Comparison of ENCODE assay signal across 17 cellular contexts in genomic region chr1:100714599-100714998, GRCh38. TPM values are rescaled to one million over a fixed set of nuclear protein-coding genes. Genes with fewer than 3 reads are reported as not detected.
DNase-seq lines count a peak whose midpoint lies in the region; ATAC-seq, FAIRE-seq and TF ChIP-seq lines count a peak whose summit lies in the region.
"Had no signal": no experiment of that assay in that cellular context is flagged by ENCODE, and none has a peak within 500 bp of the region (broad histone marks: within the 10 kb centered on the region; RNA-seq: fewer than 3 reads in every experiment).

No MANE protein-coding gene starts in this region.

- no peak overlapping the region for H3K27ac Mint-ChIP-seq in activated CD8-positive, alpha-beta T cell treated with anti-CD3 and anti-CD28 coated beads for 36 hours
- H3K27ac Mint-ChIP-seq in activated CD8-positive, alpha-beta T cell treated with anti-CD3 and anti-CD28 coated beads, Interleukin-2, amount 10 ng/mL, durations not matched to agents 7 days and 5 days, result no peak overlapping the region
- H3K27ac Mint-ChIP-seq: CD14-positive monocyte, HFFc6 had no signal

- H3K4me1 Mint-ChIP-seq in activated CD8-positive, alpha-beta T cell treated with anti-CD3 and anti-CD28 coated beads for 36 hours (ENCODE audit: low read depth), result peaks cover 34% of the 10 kb centered on the region
- peaks cover 35% of the 10 kb centered on the region for H3K4me1 Mint-ChIP-seq in activated CD8-positive, alpha-beta T cell treated with anti-CD3 and anti-CD28 coated beads, Interleukin-2, amount 10 ng/mL, durations not matched to agents 7 days and 5 days (ENCODE audit: low read depth)

- TF ChIP-seq CTCF in activated CD8-positive, alpha-beta T cell treated with anti-CD3 and anti-CD28 coated beads for 36 hours (IDR thresholded peaks at IDR 0.05), result no peak
- TF ChIP-seq CTCF in body of pancreas (IDR thresholded peaks at IDR 0.05) (no peak), pancreas (IDR thresholded peaks at IDR 0.05) (no peak), thyroid gland (IDR thresholded peaks at IDR 0.05) (no peak), GM20000 (IDR thresholded peaks at IDR 0.05; ENCODE audit: extremely low read depth, missing control alignments) (no peak)

- H3K36me3 Mint-ChIP-seq in activated CD8-positive, alpha-beta T cell treated with anti-CD3 and anti-CD28 coated beads for 36 hours (ENCODE audit: low read depth), result no peaks in the 10 kb centered on the region
- peaks cover 19% of the 10 kb centered on the region for H3K36me3 Mint-ChIP-seq in activated CD8-positive, alpha-beta T cell treated with anti-CD3 and anti-CD28 coated beads, Interleukin-2, amount 10 ng/mL, durations not matched to agents 7 days and 5 days (ENCODE audit: low read depth)
- H3K36me3 Mint-ChIP-seq: CD14-positive monocyte had no signal

- no peaks in the 10 kb centered on the region for H3K36me3 ChIP-seq in body of pancreas (replicated peaks in 1 of 2; ENCODE audit: insufficient read depth in 1 of 2, low read depth in 2 of 2)
- H3K36me3 ChIP-seq in pancreas, result no peaks in the 10 kb centered on the region
- no peaks in the 10 kb centered on the region for H3K36me3 ChIP-seq in thyroid gland
- H3K36me3 ChIP-seq: HAP-1 had no signal

- H3K9me3 Mint-ChIP-seq in activated CD8-positive, alpha-beta T cell treated with anti-CD3 and anti-CD28 coated beads for 36 hours, result no peaks in the 10 kb centered on the region
- H3K9me3 Mint-ChIP-seq in activated CD8-positive, alpha-beta T cell treated with anti-CD3 and anti-CD28 coated beads, Interleukin-2, amount 10 ng/mL, durations not matched to agents 7 days and 5 days (ENCODE audit: insufficient read depth), result peaks cover 7% of the 10 kb centered on the region
- H3K9me3 Mint-ChIP-seq: HFFc6 had no signal

- peaks cover 4% of the 10 kb centered on the region for H3K4me1 ChIP-seq in body of pancreas
- no peaks in the 10 kb centered on the region for H3K4me1 ChIP-seq in pancreas
- H3K4me1 ChIP-seq in thyroid gland, result no peaks in the 10 kb centered on the region

- peak; percentile 62 for ATAC-seq in activated CD8-positive, alpha-beta T cell treated with anti-CD3 and anti-CD28 coated beads for 36 hours
- ATAC-seq in activated CD8-positive, alpha-beta T cell treated with anti-CD3 and anti-CD28 coated beads, Interleukin-2, amount 10 ng/mL, durations not matched to agents 7 days and 5 days, result no peak
- peak; percentile 73 for ATAC-seq in body of pancreas
- ATAC-seq in pancreas, result peak in 3 of 4 donors; percentile 67 to 74 (median 74)
- ATAC-seq: GM12878 had no signal

- no peak for DNase-seq in activated CD8-positive, alpha-beta T cell treated with anti-CD3 and anti-CD28 coated beads for 36 hours
- no peak for DNase-seq in activated CD8-positive, alpha-beta T cell treated with anti-CD3 and anti-CD28 coated beads, Interleukin-2, amount 10 ng/mL, durations not matched to agents 7 days and 5 days
- DNase-seq in body of pancreas, result no peak
- DNase-seq in pancreas, result no peak
- no peak for DNase-seq in HT-29 (ENCODE audit: low spot score)
- no peak for DNase-seq in thyroid gland
- no peak for DNase-seq in NCI-H524 treated with DMSO at 0.1 percent for 48 hours (lab: John Stamatoyannopoulos, UW)
- no peak for DNase-seq in GM20000 (ENCODE audit: low spot score)
- DNase-seq: Calu3, DMS 273 treated with DMSO at 0.1 percent for 48 hours, HFFc6, KBM-7 had no signal

- no peaks in the 10 kb centered on the region for H3K9me3 ChIP-seq in body of pancreas
- no peaks in the 10 kb centered on the region for H3K9me3 ChIP-seq in pancreas
- no peaks in the 10 kb centered on the region for H3K9me3 ChIP-seq in thyroid gland
- H3K9me3 ChIP-seq: HAP-1 had no signal

- POLR2A ChIA-PET in activated CD8-positive, alpha-beta T cell treated with anti-CD3 and anti-CD28 coated beads for 36 hours (lab: Charles Lee), result interaction anchor here (0.6 kb wide), 1 partner anchor 130 kb away, joined by 4 read pairs; no protein-coding TSS in a partner anchor
- POLR2A ChIA-PET in activated CD8-positive, alpha-beta T cell treated with anti-CD3 and anti-CD28 coated beads, Interleukin-2, amount 10 ng/mL, durations not matched to agents 7 days and 5 days (lab: Charles Lee), result no interaction called here

- intact Hi-C loops in activated CD8-positive, alpha-beta T cell treated with anti-CD3 and anti-CD28 coated beads for 36 hours (cut with micrococcal nuclease), result no loop called here
- intact Hi-C loops in body of pancreas (cut with DNase I) (no loop called here), pancreas (cut with DNase I) (no loop called here), thyroid gland (cut with DNase I) (no loop called here)

- H3K27me3 Mint-ChIP-seq in activated CD8-positive, alpha-beta T cell treated with anti-CD3 and anti-CD28 coated beads for 36 hours, result peaks cover 6% of the 10 kb centered on the region
- H3K27me3 Mint-ChIP-seq in activated CD8-positive, alpha-beta T cell treated with anti-CD3 and anti-CD28 coated beads, Interleukin-2, amount 10 ng/mL, durations not matched to agents 7 days and 5 days (ENCODE audit: low read depth), result peaks cover 7% of the 10 kb centered on the region

- H3K27ac ChIP-seq in body of pancreas (peak overlapping the region in 3 of 4 donors; percentile 5 to 50 (median 46)), pancreas (peak overlapping the region in 2 of 4 donors; percentile 64 to 72), thyroid gland (no peak overlapping the region)
- H3K27ac ChIP-seq: 22Rv1 had no signal

- H3K4me3 Mint-ChIP-seq in activated CD8-positive, alpha-beta T cell treated with anti-CD3 and anti-CD28 coated beads for 36 hours, result no peak overlapping the region
- H3K4me3 Mint-ChIP-seq in activated CD8-positive, alpha-beta T cell treated with anti-CD3 and anti-CD28 coated beads, Interleukin-2, amount 10 ng/mL, durations not matched to agents 7 days and 5 days, result no peak overlapping the region
- H3K4me3 Mint-ChIP-seq: CD14-positive monocyte, HFFc6 had no signal

- H3K4me3 ChIP-seq in body of pancreas (no peak overlapping the region), pancreas (no peak overlapping the region), thyroid gland (replicated peaks in 1 of 3) (no peak overlapping the region)
- H3K4me3 ChIP-seq: GM12878, HAP-1 had no signal

- WGBS in body of pancreas, 2 donors, result 7 to 33% methylated on average over 1 of the region's 1 CpG
- 7 to 8% methylated on average over 1 of the region's 1 CpG for WGBS in pancreas, 2 donors
- WGBS in thyroid gland, 2 donors, result 82 to 83% methylated on average over 1 of the region's 1 CpG

- H3K27me3 ChIP-seq in body of pancreas (no peaks in the 10 kb centered on the region), pancreas (no peaks in the 10 kb centered on the region), thyroid gland (no peaks in the 10 kb centered on the region)

- CTCF ChIA-PET in activated CD8-positive, alpha-beta T cell treated with anti-CD3 and anti-CD28 coated beads for 36 hours (lab: Charles Lee), result no interaction called here
- CTCF ChIA-PET in activated CD8-positive, alpha-beta T cell treated with anti-CD3 and anti-CD28 coated beads, Interleukin-2, amount 10 ng/mL, durations not matched to agents 7 days and 5 days (lab: Charles Lee), result no interaction called here

- TF ChIP-seq POLR2A in body of pancreas (IDR thresholded peaks at IDR 0.05) (no peak), thyroid gland (IDR thresholded peaks at IDR 0.05) (no peak)

- FAIRE-seq in pancreas (lab: Jason Lieb, UNC), result no peak
- FAIRE-seq: GM12878, H1 had no signal

RNA-seq across cellular contexts. Expression of gene VCAM1, which starts 4.9 kb away (rescaled TPM):
- 1 to 10 TPM in 1 of 2 experiments, under 1 TPM in 1; 0.83 to 1.1 TPM for total RNA-seq in activated CD8-positive, alpha-beta T cell treated with anti-CD3 and anti-CD28 coated beads for 36 hours
- under 1 TPM; 0.08 to 0.11 TPM for total RNA-seq in activated CD8-positive, alpha-beta T cell treated with anti-CD3 and anti-CD28 coated beads, Interleukin-2, amount 10 ng/mL, durations not matched to agents 7 days and 5 days
- total RNA-seq in body of pancreas (10 to 100 TPM in 1 of 2 donors, 1 to 10 TPM in 1; 9.6 to 22.4 TPM), pancreas (10 to 100 TPM in 4 of 6 donors, 1 to 10 TPM in 2; 4.3 to 98.5 (median 15.2) TPM), thyroid gland (10 to 100 TPM in 1 of 4 donors, 1 to 10 TPM in 3; 1.4 to 11.1 (median 4.5) TPM)
- polyA plus RNA-seq in pancreas, result 10 to 100 TPM in 1 of 2 donors, 1 to 10 TPM in 1; 8.4 to 10.3 TPM
- not detected in 2 replicates for total RNA-seq in HT-29 (2014; rRNA removed; shearing (Covaris generic))
- total RNA-seq: H1, HFFc6 had no signal
- polyA plus RNA-seq: CD14-positive monocyte had no signal

Comparison
In these comparisons a context has a peak if more than half of its experiments do, and no peak if none do; other contexts are left out.
1. H3K27ac ChIP-seq: peak in body of pancreas (3 of 4); none in thyroid gland (0 of 3).